In the genomic region with DNA sequence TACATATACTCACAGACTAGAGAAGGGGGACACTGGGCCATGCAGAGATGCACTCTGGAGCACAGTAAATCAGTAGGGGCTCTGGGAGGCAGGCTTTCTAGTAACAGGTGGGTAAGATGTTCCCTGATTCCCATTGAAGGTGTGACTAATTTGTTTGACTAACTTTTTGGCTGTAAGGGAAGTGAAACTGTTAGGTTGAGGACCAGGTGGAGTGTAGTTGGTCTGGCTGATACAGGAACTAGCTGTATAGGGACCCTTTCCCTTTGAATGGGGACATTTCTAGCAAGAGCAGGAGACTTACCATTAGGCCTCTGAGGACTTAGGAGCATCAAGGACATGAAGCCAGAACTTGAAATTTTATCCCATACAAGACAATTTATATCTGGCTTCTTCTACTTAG, we compare ENCODE assay signal across 19 cellular contexts.
"Had no signal": no experiment of that assay in that cellular context is flagged by ENCODE, and none has a peak within 500 bp of the region (broad histone marks: within the 10 kb centered on the region; RNA-seq: fewer than 3 reads in every experiment).

No MANE protein-coding gene starts in this region.

- FAIRE-seq: HTR-8/SVneo had no signal

- ATAC-seq: Right ventricle myocardium inferior, SK-N-SH treated with all-trans-retinoic acid at 6 μM for 48 hours had no signal

- H3K27me3 ChIP-seq: MG63, SJCRH30 had no signal

- H3K4me3 ChIP-seq: MG63, SJCRH30 had no signal

- H3K36me3 ChIP-seq: MG63, SJCRH30 had no signal

- DNase-seq: Karpas-422, KG1, MG63, NCI-H1092 treated with DMSO at 0.1 percent for 48 hours, NCI-H1436, NCI-H187, NCI-H2029, NCI-H2081 treated with DMSO at 0.1 percent for 48 hours, NCI-H2171, NCI-H226, NCI-H446 treated with DMSO at 0.1 percent for 48 hours, NCI-H510A treated with DMSO at 0.1 percent for 48 hours, NCI-H526, NCI-H748 treated with DMSO at 0.1 percent for 48 hours, SHP77 treated with DMSO at 0.1 percent for 48 hours had no signal
